11 cellular contexts compared by ENCODE assay signal in the genomic region with DNA sequence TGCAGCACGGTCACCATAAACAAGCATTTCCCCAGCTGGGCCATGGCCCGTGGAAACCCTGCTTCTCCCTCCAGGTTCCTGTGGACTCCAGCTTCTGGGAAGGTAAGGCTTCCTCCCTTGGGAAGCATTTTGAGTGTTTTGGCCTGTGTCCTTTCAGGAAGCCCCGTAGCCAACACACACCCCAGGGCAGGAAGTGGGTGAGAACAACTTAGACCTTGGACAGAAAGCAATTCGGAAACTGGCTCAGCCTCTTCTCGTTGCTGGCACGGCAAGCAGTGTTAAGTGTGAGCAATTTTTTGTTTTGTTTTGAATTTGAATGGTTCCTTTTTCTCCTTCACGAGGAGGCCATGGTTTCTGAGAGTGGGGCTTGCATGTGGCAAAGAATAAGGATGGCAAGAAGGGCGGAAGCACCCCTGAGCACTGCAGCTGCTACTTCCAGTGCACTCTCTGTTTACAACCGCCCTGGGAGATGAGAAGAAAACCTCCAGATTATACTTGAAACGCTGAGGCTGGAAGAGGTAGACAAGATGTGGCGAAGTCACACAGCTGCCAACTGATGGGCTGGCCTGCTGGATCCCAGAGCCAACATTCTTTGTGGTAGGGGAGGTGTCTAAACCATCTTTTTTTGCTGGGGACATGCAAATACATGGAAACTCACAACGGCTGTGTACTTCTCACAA. TPM values are rescaled to one million over a fixed set of nuclear protein-coding genes. Genes with fewer than 3 reads are reported as not detected.
DNase-seq lines count a peak whose midpoint lies in the region; ATAC-seq lines count a peak whose summit lies in the region.
"Had no signal": no experiment of that assay in that cellular context is flagged by ENCODE, and none has a peak within 500 bp of the region (broad histone marks: within the 10 kb centered on the region; RNA-seq: fewer than 3 reads in every experiment).

No MANE protein-coding gene starts in this region.

- DNase-seq in GF-D8 (lab: John Stamatoyannopoulos, UW) (peak; percentile 20), M059J (ENCODE audit: low read depth) (peak; percentile 78), fibroblast of peridontal ligament (ENCODE audit: extremely low read depth) (peak; percentile 25), pulmonary artery endothelial cell (ENCODE audit: low read depth, low spot score) (peak; percentile 75), NCI-H2029 (lab: John Stamatoyannopoulos, UW) (no peak)
- DNase-seq: activated CD4-positive, alpha-beta T cell treated with anti-CD3 and anti-CD28 coated beads, Interleukin-2, amount 50 U/mL, for 1 hour; brain microvascular endothelial cell; ovary had no signal

- no peak for ATAC-seq in GM18520 (IDR thresholded peaks at IDR 0.05; ENCODE audit: unreplicated experiment)
- ATAC-seq in GM21619 (IDR thresholded peaks at IDR 0.05; ENCODE audit: unreplicated experiment): no peak
- ATAC-seq in HG02981 (IDR thresholded peaks at IDR 0.05; ENCODE audit: unreplicated experiment): no peak

RNA-seq across cellular contexts. Expression of a gene that starts 14.1 kb away (rescaled TPM):
- total RNA-seq in M059J (2014; rRNA removed; shearing (Covaris generic)): 138 and 180 TPM in 2 replicates
- total RNA-seq in pulmonary artery endothelial cell: 34.6 and 81.9 TPM in 2 replicates

RNA-seq across cellular contexts. Expression of a gene that starts 17.9 kb away (rescaled TPM):
- total RNA-seq in M059J (2014; rRNA removed; shearing (Covaris generic)): 4.4 and 7.6 TPM in 2 replicates
- 12.4 and 16.8 TPM in 2 replicates for total RNA-seq in pulmonary artery endothelial cell
